8 cellular contexts compared by ENCODE assay signal in genomic region chr15:65638681-65639089, GRCh38. TPM values are rescaled to one million over a fixed set of nuclear protein-coding genes. Genes with fewer than 3 reads are reported as not detected.
DNase-seq lines count a peak whose midpoint lies in the region; ATAC-seq and TF ChIP-seq lines count a peak whose summit lies in the region.

No MANE protein-coding gene starts in this region.

- H3K4me3 Mint-ChIP-seq in T-cell = no peak overlapping the region

- H3K27ac ChIP-seq in upper lobe of left lung = no peak overlapping the region

- H3K36me3 ChIP-seq in BE2C = no peaks in the 10 kb centered on the region
- H3K36me3 ChIP-seq in upper lobe of left lung = no peaks in the 10 kb centered on the region

- no peak overlapping the region for H3K4me3 ChIP-seq in BE2C (ENCODE audit: low read depth, low read length)
- no peak overlapping the region for H3K4me3 ChIP-seq in upper lobe of left lung

- TF ChIP-seq POLR2A in upper lobe of left lung (IDR thresholded peaks at IDR 0.05) = no peak

- TF ChIP-seq CTCF in BE2C (IDR thresholded peaks at IDR 0.05; ENCODE audit: low read depth, low read length) (peak; percentile 96), GM13977 (IDR thresholded peaks at IDR 0.05; ENCODE audit: extremely low read depth, insufficient read depth, missing control alignments) (peak; percentile 76), upper lobe of left lung (IDR thresholded peaks at IDR 0.05) (peak; percentile 41 to 77 (median 69))

- no peaks in the 10 kb centered on the region for H3K4me1 ChIP-seq in BE2C
- peaks cover 8 to 19% (median 14%) of the 10 kb centered on the region in 4 donors for H3K4me1 ChIP-seq in upper lobe of left lung

- no peaks in the 10 kb centered on the region for H3K27me3 ChIP-seq in BE2C
- H3K27me3 ChIP-seq in upper lobe of left lung = no peaks in the 10 kb centered on the region

- H3K9me3 Mint-ChIP-seq in T-cell = no peaks in the 10 kb centered on the region

- H3K4me1 Mint-ChIP-seq in T-cell = peaks cover 7 to 13% (median 12%) of the 10 kb centered on the region in 3 donors

- no peak for TF ChIP-seq EP300 in upper lobe of left lung (IDR thresholded peaks at IDR 0.05)

- in situ Hi-C loops in GM13977 (cut with MboI; ENCODE audit: low pct_unique_long_range_greater_than_20kb, low sequenced_read_pairs, unreplicated experiment) = loop anchor here (10.0 kb wide), 1 partner anchor 216 kb away; no protein-coding TSS in a partner anchor

- peak; percentile 45 for DNase-seq in BE2C
- DNase-seq in GM13977 (ENCODE audit: low spot score) = peak; percentile 69
- peak; percentile 22 for DNase-seq in NCI-H187 treated with DMSO at 0.1 percent for 48 hours (lab: John Stamatoyannopoulos, UW)
- DNase-seq in T-cell = peak in 23 of 34 experiments; percentile 6 to 51 (median 19)
- DNase-seq in effector CD8-positive, alpha-beta T cell (lab: John Stamatoyannopoulos, UW) = peak; percentile 10
- peak; percentile 94 for DNase-seq in medulla oblongata (ENCODE audit: extremely low spot score)
- DNase-seq in upper lobe of left lung = no peak

- ATAC-seq in T-cell (replicated peaks in 1 of 4) = peak; percentile 57 to 85 (median 76)
- peak; percentile 82 to 85 for ATAC-seq in upper lobe of left lung (ENCODE audit: low FRiP score in 2 of 2)
- ATAC-seq in GM19467 (IDR thresholded peaks at IDR 0.05; ENCODE audit: unreplicated experiment) = no peak

- no peaks in the 10 kb centered on the region for H3K27me3 Mint-ChIP-seq in T-cell

- POLR2A ChIA-PET in T-cell (lab: Charles Lee) = no interaction called here

- H3K9me3 ChIP-seq in BE2C = no peaks in the 10 kb centered on the region
- H3K9me3 ChIP-seq in upper lobe of left lung = no peaks in the 10 kb centered on the region

- H3K36me3 Mint-ChIP-seq in T-cell = peaks cover 4% of the 10 kb centered on the region

- CTCF ChIA-PET in T-cell (lab: Charles Lee) = interaction anchor here (0.5 to 1.8 kb wide), 5 partner anchors 11 to 1423 kb away, joined by 3 to 5 read pairs (median 4); no protein-coding TSS in a partner anchor

- 0 to 2% methylated on average over 3 of the region's 3 CpGs for WGBS in upper lobe of left lung, 2 donors

- no peak overlapping the region for H3K27ac Mint-ChIP-seq in T-cell

RNA-seq across cellular contexts. Expression of gene SLC24A1, which starts 16.9 kb away (rescaled TPM):
- polyA plus RNA-seq in BE2C (2012; ENCODE audit: insufficient read depth, insufficient read length, low read depth) = 3.8 TPM
- total RNA-seq in T-cell (1 to 10 TPM; 4.1 to 6.5 (median 5.0) TPM), upper lobe of left lung (10 to 100 TPM in 4 of 6 donors, 1 to 10 TPM in 2; 7.1 to 17.8 (median 10.9) TPM)

RNA-seq across cellular contexts. Expression of gene INTS14, which starts 27.8 kb away (rescaled TPM):
- polyA plus RNA-seq in BE2C (2012; ENCODE audit: insufficient read depth, insufficient read length, low read depth) = 49.4 TPM
- 10 to 100 TPM; 26.6 to 36.4 (median 34.4) TPM for total RNA-seq in T-cell
- total RNA-seq in upper lobe of left lung = 10 to 100 TPM; 25.1 to 44.4 (median 30.0) TPM

Comparison
In these comparisons a context has a peak if more than half of its experiments do, and no peak if none do; other contexts are left out.
1. DNase-seq: peak in BE2C (single experiment), GM13977 (single experiment), NCI-H187 treated with DMSO at 0.1 percent for 48 hours (single experiment), T-cell (23 of 34), effector CD8-positive, alpha-beta T cell (single experiment) and medulla oblongata (single experiment); none in upper lobe of left lung (0 of 2).
2. Peak in every context shown above with its lines, with median percentiles within 50 percentile points of each other: CTCF ChIP-seq.